ENCODE assay signal across 25 cellular contexts in genomic region chr12:119783787-119784186, GRCh38.
DNase-seq lines count a peak whose midpoint lies in the region; ATAC-seq, FAIRE-seq and TF ChIP-seq lines count a peak whose summit lies in the region.
"Had no signal": no experiment of that assay in that cellular context is flagged by ENCODE, and none has a peak within 500 bp of the region (broad histone marks: within the 10 kb centered on the region; RNA-seq: fewer than 3 reads in every experiment).

No MANE protein-coding gene starts in this region.

- H3K4me3 Mint-ChIP-seq in T-helper 1 cell treated with Interleukin-12 subunit alpha and Interleukin-12 subunit beta and Interleukin-4 antibody, amounts not matched to agents 30 μg/mL and 1 μg/mL, for 36 hours = no peak overlapping the region
- no peak overlapping the region for H3K4me3 Mint-ChIP-seq in T-helper 17 cell
- no peak overlapping the region for H3K4me3 Mint-ChIP-seq in CD8-positive, alpha-beta T cell

- no peak overlapping the region for H3K18ac ChIP-seq in mesendoderm (ENCODE audit: low read length)

- H3K9me3 ChIP-seq in DOHH2 (ENCODE audit: control insufficient read depth, insufficient read depth, low read length) (no peaks in the 10 kb centered on the region), T-helper 17 cell (ENCODE audit: control insufficient read depth, low read length, poor library complexity, severe bottlenecking) (no peaks in the 10 kb centered on the region)
- H3K9me3 ChIP-seq in CD8-positive, alpha-beta T cell (ENCODE audit: low read length) = no peaks in the 10 kb centered on the region

- H3K36me3 ChIP-seq in DOHH2 (ENCODE audit: control insufficient read depth, low read length) = peaks cover 60% of the 10 kb centered on the region
- peaks cover 2% of the 10 kb centered on the region for H3K36me3 ChIP-seq in mesendoderm (ENCODE audit: control insufficient read depth, insufficient read depth, low read length)
- H3K36me3 ChIP-seq in CD8-positive, alpha-beta T cell (ENCODE audit: insufficient read depth, low read length) = no peaks in the 10 kb centered on the region

- WGBS in mesendoderm (ENCODE audit: extremely low coverage, insufficient coverage, low lambda C conversion rate) = no CpG with 5 or more reads among the region's 6 CpGs

- H3K9ac ChIP-seq in mesendoderm (ENCODE audit: low read length) = no peak overlapping the region

- H3K4me1 Mint-ChIP-seq in T-helper 1 cell treated with Interleukin-12 subunit alpha and Interleukin-12 subunit beta and Interleukin-4 antibody, amounts not matched to agents 30 μg/mL and 1 μg/mL, for 36 hours (ENCODE audit: low read depth) = peaks cover 11% of the 10 kb centered on the region
- H3K4me1 Mint-ChIP-seq in T-helper 17 cell = peaks cover 7% of the 10 kb centered on the region
- H3K4me1 Mint-ChIP-seq in CD8-positive, alpha-beta T cell (ENCODE audit: low read depth) = no peaks in the 10 kb centered on the region

- H3F3A ChIP-seq in DOHH2 (ENCODE audit: control insufficient read depth, insufficient read depth) = peaks cover 20% of the 10 kb centered on the region

- H3K4ac ChIP-seq in mesendoderm (ENCODE audit: low read depth, low read length) = no peak overlapping the region

- no peak for TF ChIP-seq CTCF in DOHH2 (IDR thresholded peaks at IDR 0.05; ENCODE audit: low read depth, low read length, poor library complexity, severe bottlenecking)
- no peak for TF ChIP-seq CTCF in CD8-positive, alpha-beta T cell (IDR thresholded peaks at IDR 0.05)

- H3K4me3 ChIP-seq in DOHH2 (ENCODE audit: low read length) = no peak overlapping the region
- no peak overlapping the region for H3K4me3 ChIP-seq in mesendoderm (ENCODE audit: low read length)
- no peak overlapping the region for H3K4me3 ChIP-seq in CD8-positive, alpha-beta T cell (ENCODE audit: low read depth, low read length)

- H4K8ac ChIP-seq in mesendoderm (ENCODE audit: low read depth, low read length) = no peak overlapping the region

- intact Hi-C loops in sciatic nerve (cut with DNase I) = loop anchor here (5.0 kb wide), 1 partner anchor 114 kb away; no protein-coding TSS in a partner anchor
- intact Hi-C loops in CD8-positive, alpha-beta T cell (cut with DNase I, micrococcal nuclease) = no loop called here

- H3K79me2 ChIP-seq in DOHH2 (ENCODE audit: control insufficient read depth, low read length) = peaks cover 6% of the 10 kb centered on the region
- no peaks in the 10 kb centered on the region for H3K79me2 ChIP-seq in mesendoderm (ENCODE audit: control insufficient read depth, insufficient read depth, low read length)

- H3K9me3 Mint-ChIP-seq in T-helper 1 cell treated with Interleukin-12 subunit alpha and Interleukin-12 subunit beta and Interleukin-4 antibody, amounts not matched to agents 30 μg/mL and 1 μg/mL, for 36 hours = peaks cover 3% of the 10 kb centered on the region
- H3K9me3 Mint-ChIP-seq in CD8-positive, alpha-beta T cell = peaks cover 3% of the 10 kb centered on the region

- H3K56ac ChIP-seq in mesendoderm (ENCODE audit: low read length) = no peak overlapping the region

- no peak overlapping the region for H2BK15ac ChIP-seq in mesendoderm (replicated peaks; ENCODE audit: low read depth)

- CTCF ChIA-PET in CD8-positive, alpha-beta T cell (lab: Charles Lee) = no interaction called here

- H3K23ac ChIP-seq in mesendoderm (ENCODE audit: low read length) = no peak overlapping the region

- no peaks in the 10 kb centered on the region for H3K79me1 ChIP-seq in mesendoderm (ENCODE audit: low read length)

- DNase-seq in T-helper 1 cell (no peak), T-helper 17 cell (no peak), mesendoderm (peak; percentile 27), sciatic nerve (ENCODE audit: low spot score) (no peak), GM19239 (ENCODE audit: insufficient read length, low spot score) (no peak)
- DNase-seq in CD8-positive, alpha-beta T cell = no peak
- DNase-seq: AML-193; COR-L47; EL; GOT3; NCI-H1105 treated with DMSO at 0.1 percent for 48 hours; NCI-H1694; NCI-H2081 treated with DMSO at 0.1 percent for 48 hours; NCI-H510A; NCI-H748 treated with DMSO at 0.1 percent for 48 hours; NK-92 treated with Interleukin-12 subunit alpha and Interleukin-12 subunit beta, amount 100 ng/mL, for 24 hours; Right ventricle myocardium superior had no signal

- no peak overlapping the region for H4K5ac ChIP-seq in mesendoderm (ENCODE audit: low read length)

- peak; percentile 39 for ATAC-seq in T-helper 17 cell
- no peak for ATAC-seq in sciatic nerve
- no peak for ATAC-seq in CD8-positive, alpha-beta T cell
- ATAC-seq: HCT116 had no signal

- peak overlapping the region; percentile 50 for H3K27ac Mint-ChIP-seq in T-helper 1 cell treated with Interleukin-12 subunit alpha and Interleukin-12 subunit beta and Interleukin-4 antibody, amounts not matched to agents 30 μg/mL and 1 μg/mL, for 36 hours
- peak overlapping the region; percentile 69 for H3K27ac Mint-ChIP-seq in T-helper 17 cell
- H3K27ac Mint-ChIP-seq in CD8-positive, alpha-beta T cell = no peak overlapping the region

- H3K4me1 ChIP-seq in DOHH2 (ENCODE audit: control insufficient read depth, low read length) (peaks cover 39% of the 10 kb centered on the region), mesendoderm (ENCODE audit: control insufficient read depth, low read depth, low read length) (no peaks in the 10 kb centered on the region)
- H3K4me1 ChIP-seq in CD8-positive, alpha-beta T cell (ENCODE audit: insufficient read depth, low read length) = no peaks in the 10 kb centered on the region

- no peak overlapping the region for H2BK120ac ChIP-seq in mesendoderm (ENCODE audit: low read depth, low read length)

- no peaks in the 10 kb centered on the region for H3K27me3 Mint-ChIP-seq in T-helper 1 cell treated with Interleukin-12 subunit alpha and Interleukin-12 subunit beta and Interleukin-4 antibody, amounts not matched to agents 30 μg/mL and 1 μg/mL, for 36 hours (ENCODE audit: low read depth)
- no peaks in the 10 kb centered on the region for H3K27me3 Mint-ChIP-seq in T-helper 17 cell
- H3K27me3 Mint-ChIP-seq in CD8-positive, alpha-beta T cell (ENCODE audit: low read depth) = no peaks in the 10 kb centered on the region

- H4K20me1 ChIP-seq in DOHH2 (ENCODE audit: control insufficient read depth, insufficient read depth, low read depth, low read length) = no peaks in the 10 kb centered on the region

- no peak overlapping the region for H2BK5ac ChIP-seq in mesendoderm (ENCODE audit: low read length)

- no peak for FAIRE-seq in GM19239 (lab: Jason Lieb, UNC)
- FAIRE-seq: GM12892, GM18507, RCC 7860 had no signal

- H3K4me2 ChIP-seq in DOHH2 (ENCODE audit: low read length) (no peak overlapping the region), mesendoderm (ENCODE audit: low read length) (no peak overlapping the region)

- no peak overlapping the region for H2AK5ac ChIP-seq in mesendoderm (ENCODE audit: low read length)

- H3K9me2 ChIP-seq in DOHH2 (replicated peaks; ENCODE audit: control insufficient read depth, low read length) = no peaks in the 10 kb centered on the region

- POLR2A ChIA-PET in CD8-positive, alpha-beta T cell (lab: Charles Lee) = no interaction called here

- H3K27me3 ChIP-seq in DOHH2 (ENCODE audit: control insufficient read depth, low read length) = no peaks in the 10 kb centered on the region
- H3K27me3 ChIP-seq in mesendoderm (ENCODE audit: insufficient read depth, low read length, poor library complexity) = no peaks in the 10 kb centered on the region
- no peaks in the 10 kb centered on the region for H3K27me3 ChIP-seq in CD8-positive, alpha-beta T cell (ENCODE audit: insufficient read depth, low read length)

- H3K36me3 Mint-ChIP-seq in T-helper 1 cell treated with Interleukin-12 subunit alpha and Interleukin-12 subunit beta and Interleukin-4 antibody, amounts not matched to agents 30 μg/mL and 1 μg/mL, for 36 hours (ENCODE audit: low read depth) = peaks cover 48% of the 10 kb centered on the region
- no peaks in the 10 kb centered on the region for H3K36me3 Mint-ChIP-seq in T-helper 17 cell (ENCODE audit: low read depth)
- no peaks in the 10 kb centered on the region for H3K36me3 Mint-ChIP-seq in CD8-positive, alpha-beta T cell

- H3K27ac ChIP-seq in DOHH2 (ENCODE audit: low read depth, low read length) = peak overlapping the region; percentile 80
- H3K27ac ChIP-seq in mesendoderm (ENCODE audit: low read depth, low read length) = no peak overlapping the region
- no peak overlapping the region for H3K27ac ChIP-seq in CD8-positive, alpha-beta T cell (ENCODE audit: low read depth, low read length)
- H3K27ac ChIP-seq: 22Rv1, C4-2B had no signal
